Comparison of ENCODE assay signal across 8 cellular contexts in the genomic region with DNA sequence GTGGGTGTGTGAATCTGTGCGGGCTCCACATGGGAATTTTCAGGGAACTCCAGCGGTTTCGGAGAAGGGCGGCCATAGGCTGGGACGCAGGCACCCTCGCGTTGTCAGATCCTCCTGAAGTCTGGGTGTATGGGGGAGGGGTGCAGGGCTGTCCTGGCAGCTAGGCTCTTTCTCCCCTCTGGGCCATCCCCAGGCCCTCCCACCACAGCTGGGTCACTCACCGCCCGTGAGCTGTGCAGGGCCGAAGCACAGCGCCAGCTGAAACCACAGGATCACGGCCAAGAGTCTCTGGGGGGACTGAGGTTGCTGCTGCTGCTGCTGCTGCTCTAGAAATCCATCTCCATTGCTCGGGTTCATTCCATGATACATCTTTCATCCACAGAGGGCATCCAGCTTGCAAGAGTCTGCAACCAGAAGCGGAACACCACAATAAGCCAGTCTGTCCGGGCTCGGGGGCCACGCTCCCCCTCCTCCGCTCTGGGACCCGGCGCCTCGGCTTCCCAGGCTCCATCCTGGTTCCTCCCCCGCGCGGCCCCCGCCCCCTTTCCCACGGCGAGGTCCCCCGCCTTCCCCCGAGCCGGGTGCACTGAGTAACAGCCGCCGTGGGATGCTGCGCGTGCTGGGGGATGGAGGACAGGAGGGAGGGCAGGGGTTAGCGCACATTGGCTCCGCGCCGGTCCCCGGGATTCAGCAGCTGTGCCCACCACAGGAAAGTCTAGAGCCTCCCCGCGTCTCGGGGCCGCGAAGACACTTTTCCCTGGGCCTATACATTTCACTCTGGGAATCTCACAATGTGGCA. TPM values are rescaled to one million over a fixed set of nuclear protein-coding genes. Genes with fewer than 3 reads are reported as not detected.
A peak's percentile ranks its signal among the peaks of the same experiment; 100 is the strongest.
DNase-seq lines count a peak whose midpoint lies in the region; ATAC-seq and TF ChIP-seq lines count a peak whose summit lies in the region.

No MANE protein-coding gene starts in this region.

- H3K27me3 Mint-ChIP-seq in GM23338 (ENCODE audit: insufficient read depth, low read depth, poor library complexity), result peaks cover 29% of the 10 kb centered on the region

- peak; percentile 78 for DNase-seq in GM23338 (ENCODE audit: low spot score)
- peak in 1 of 2 experiments; percentile 10 for DNase-seq in PC-9
- DNase-seq in astrocyte of the spinal cord (ENCODE audit: low read depth, low spot score), result peak; percentile 17
- no peak for DNase-seq in iPS DF 6.9 (ENCODE audit: low read depth, low spot score)
- DNase-seq in amniotic stem cell (lab: John Stamatoyannopoulos, UW), result no peak

- H3K27me3 ChIP-seq in GM23338 (ENCODE audit: insufficient read depth), result peaks cover 44% of the 10 kb centered on the region
- peaks cover 59% of the 10 kb centered on the region for H3K27me3 ChIP-seq in PC-9 (ENCODE audit: insufficient read depth, low read depth)
- H3K27me3 ChIP-seq in iPS DF 6.9 (ENCODE audit: control insufficient read depth, insufficient read depth, low read length), result peaks cover 10% of the 10 kb centered on the region; the same call in 1 of the 2 replicates
- peaks cover 71% of the 10 kb centered on the region for H3K27me3 ChIP-seq in skeletal muscle satellite cell (ENCODE audit: control insufficient read depth, insufficient read depth, low read length)

- H2AFZ ChIP-seq in GM23338 (peak overlapping the region; percentile 99), PC-9 (peak overlapping the region; percentile 70; the same call in 1 of the 2 replicates)

- H3K4me3 ChIP-seq in GM23338 (peak overlapping the region; percentile 85), PC-9 (peak overlapping the region; percentile 63), astrocyte of the spinal cord (ENCODE audit: low read depth, low read length) (no peak overlapping the region), iPS DF 6.9 (ENCODE audit: low read length) (peak overlapping the region; percentile 72; the same call in 1 of the 2 replicates), skeletal muscle satellite cell (ENCODE audit: low read length) (peak overlapping the region; percentile 55)

- no peaks in the 10 kb centered on the region for H3K9me3 Mint-ChIP-seq in GM23338

- H3K4me2 ChIP-seq in GM23338, result peak overlapping the region; percentile 95
- H3K4me2 ChIP-seq in PC-9, result peak overlapping the region; percentile 82
- H3K4me2 ChIP-seq in skeletal muscle satellite cell (ENCODE audit: low read length), result peak overlapping the region; percentile 81

- H3F3A ChIP-seq in GM23338 (replicated peaks; ENCODE audit: low read depth) (peaks cover 7% of the 10 kb centered on the region; the same call in 1 of the 2 replicates), PC-9 (ENCODE audit: insufficient read depth, low read depth) (peaks cover 9% of the 10 kb centered on the region)

- H3K4me1 Mint-ChIP-seq in GM23338, result peaks cover 13% of the 10 kb centered on the region

- peaks cover 4% of the 10 kb centered on the region for H4K20me1 ChIP-seq in GM23338 (replicated peaks; ENCODE audit: insufficient read depth)
- H4K20me1 ChIP-seq in PC-9 (ENCODE audit: insufficient read depth), result no peaks in the 10 kb centered on the region

- no CpG with 5 or more reads among the region's 44 CpGs for WGBS in iPS DF 6.9 (ENCODE audit: insufficient coverage, insufficient read length)

- no peak overlapping the region for H3K27ac Mint-ChIP-seq in GM23338

- H3K9me3 ChIP-seq in PC-9 (ENCODE audit: insufficient read depth, low read depth) (no peaks in the 10 kb centered on the region), iPS DF 6.9 (ENCODE audit: control insufficient read depth, insufficient read depth, low read length) (no peaks in the 10 kb centered on the region), skeletal muscle satellite cell (replicated peaks; ENCODE audit: low read length) (no peaks in the 10 kb centered on the region)

- in situ Hi-C loops in astrocyte of the spinal cord (cut with HindIII; ENCODE audit: low sequenced_read_pairs), result no loop called here

- CTCF ChIA-PET in PC-9 (lab: Charles Lee), result interaction anchor here (0.6 kb wide), 2 partner anchors 8 to 161 kb away, joined by 3 to 4 read pairs; no protein-coding TSS in a partner anchor

- no peaks in the 10 kb centered on the region for H3K79me2 ChIP-seq in GM23338 (replicated peaks; ENCODE audit: insufficient read depth)
- H3K79me2 ChIP-seq in PC-9 (ENCODE audit: low read depth), result no peaks in the 10 kb centered on the region

- peak overlapping the region; percentile 92 for H3K4me3 Mint-ChIP-seq in GM23338

- H3K27ac ChIP-seq in GM23338 (ENCODE audit: low read depth) (no peak overlapping the region), PC-9 (no peak overlapping the region), iPS DF 6.9 (ENCODE audit: low read length) (no peak overlapping the region)

- intact Hi-C loops in PC-9 (cut with micrococcal nuclease; ENCODE audit: unreplicated experiment), result loop anchor here (5.0 kb wide), 1 partner anchor 231 kb away; no protein-coding TSS in a partner anchor

- TF ChIP-seq CTCF in GM23338 (conservative IDR thresholded peaks at IDR 0.05; ENCODE audit: low read depth in 2 of 2) (no peak), PC-9 (conservative IDR thresholded peaks at IDR 0.05) (no peak), astrocyte of the spinal cord (IDR thresholded peaks at IDR 0.05; ENCODE audit: low read depth, low read length) (no peak)

- BruUV-seq in PC-9 (replicated peaks; lab: Mats Ljungman, UMichigan), result no TSS peak

- H3K36me3 Mint-ChIP-seq in GM23338 (ENCODE audit: low read depth), result no peaks in the 10 kb centered on the region

- H3K9ac ChIP-seq in skeletal muscle satellite cell (ENCODE audit: low read depth, low read length), result no peak overlapping the region

- H3K9me2 ChIP-seq in GM23338 (ENCODE audit: insufficient read depth) (no peaks in the 10 kb centered on the region), PC-9 (ENCODE audit: insufficient read depth) (no peaks in the 10 kb centered on the region)

- ATAC-seq in GM23338, result peak; percentile 46
- ATAC-seq in GM21723 (IDR thresholded peaks at IDR 0.05; ENCODE audit: unreplicated experiment), result no peak
- ATAC-seq in GM18870 (IDR thresholded peaks at IDR 0.05; ENCODE audit: unreplicated experiment), result no peak

- H3K4me1 ChIP-seq in GM23338 (ENCODE audit: insufficient read depth), result peaks cover 7% of the 10 kb centered on the region; the same call in 1 of the 2 replicates
- peaks cover 6% of the 10 kb centered on the region; the same call in 1 of the 2 replicates for H3K4me1 ChIP-seq in PC-9 (replicated peaks; ENCODE audit: insufficient read depth)
- H3K4me1 ChIP-seq in iPS DF 6.9 (ENCODE audit: control insufficient read depth, insufficient read depth, low read length), result no peaks in the 10 kb centered on the region
- H3K4me1 ChIP-seq in skeletal muscle satellite cell (ENCODE audit: control insufficient read depth, insufficient read depth, low read length), result peaks cover 9% of the 10 kb centered on the region

- POLR2A ChIA-PET in PC-9 (lab: Charles Lee; ENCODE audit: unreplicated experiment), result interaction anchor here (0.6 kb wide), 1 partner anchor 300 kb away, joined by 4 read pairs; no protein-coding TSS in a partner anchor

- H3K36me3 ChIP-seq in GM23338 (ENCODE audit: insufficient read depth) (no peaks in the 10 kb centered on the region), PC-9 (ENCODE audit: low read depth) (no peaks in the 10 kb centered on the region), iPS DF 6.9 (ENCODE audit: control insufficient read depth, insufficient read depth, low read length) (no peaks in the 10 kb centered on the region), skeletal muscle satellite cell (ENCODE audit: insufficient read depth, low read length) (no peaks in the 10 kb centered on the region)

TF ChIP-seq in GM23338, 12 proteins besides CTCF, POLR2A, EP300 and RAD21:
- TF ChIP-seq POLR2AphosphoS5 (IDR thresholded peaks at IDR 0.05; ENCODE audit: low read depth) (no peak), EZH2 (IDR thresholded peaks at IDR 0.05; ENCODE audit: low read depth, unreplicated experiment) (no peak), NANOG (IDR thresholded peaks at IDR 0.05; ENCODE audit: borderline replicate concordance) (no peak)
- TF ChIP-seq, protein P1, sequence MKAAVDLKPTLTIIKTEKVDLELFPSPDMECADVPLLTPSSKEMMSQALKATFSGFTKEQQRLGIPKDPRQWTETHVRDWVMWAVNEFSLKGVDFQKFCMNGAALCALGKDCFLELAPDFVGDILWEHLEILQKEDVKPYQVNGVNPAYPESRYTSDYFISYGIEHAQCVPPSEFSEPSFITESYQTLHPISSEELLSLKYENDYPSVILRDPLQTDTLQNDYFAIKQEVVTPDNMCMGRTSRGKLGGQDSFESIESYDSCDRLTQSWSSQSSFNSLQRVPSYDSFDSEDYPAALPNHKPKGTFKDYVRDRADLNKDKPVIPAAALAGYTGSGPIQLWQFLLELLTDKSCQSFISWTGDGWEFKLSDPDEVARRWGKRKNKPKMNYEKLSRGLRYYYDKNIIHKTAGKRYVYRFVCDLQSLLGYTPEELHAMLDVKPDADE (IDR thresholded peaks at IDR 0.05), result no peak
TF ChIP-seq in GM23338: peak in this region for 0.

RNA-seq across cellular contexts. Expression of a gene that starts 0.7 kb away (rescaled TPM):
- total RNA-seq in GM23338 (2014; rRNA removed; shearing (Covaris generic)), result 2.1 and 3.6 TPM in 2 replicates
- 2.3 and 2.7 TPM in 2 replicates for polyA plus RNA-seq in GM23338 (2016; fragmentation: Nextera tagmentation; extraction: Ambion mirVana)
- 2.0 and 3.2 TPM in 2 replicates for total RNA-seq in PC-9 (2021)
- total RNA-seq in skeletal muscle satellite cell (2012; rRNA removed), result not detected in 2 replicates

RNA-seq across cellular contexts. Expression of a gene that starts 30.0 kb away (rescaled TPM):
- total RNA-seq in GM23338 (2014; rRNA removed; shearing (Covaris generic)), result 0.08 and 0.56 TPM in 2 replicates
- polyA plus RNA-seq in GM23338 (2016; fragmentation: Nextera tagmentation; extraction: Ambion mirVana), result not detected in 2 replicates
- total RNA-seq in PC-9 (2021), result not detected in 2 replicates
- 0.22 TPM in 1 of 2 replicates, not detected in the other for total RNA-seq in skeletal muscle satellite cell (2012; rRNA removed)

Comparison
In these comparisons a context has a peak if more than half of its experiments do, and no peak if none do; other contexts are left out.
1. DNase-seq: peak in GM23338 (single experiment) and astrocyte of the spinal cord (single experiment); none in iPS DF 6.9 (single experiment) and amniotic stem cell (single experiment).
2. Peak in every context shown above with its lines, with median percentiles within 50 percentile points of each other: H3K4me2 ChIP-seq.